In genomic region chr10:11754620-11755019, GRCh38 we compare ENCODE assay signal across 17 cellular contexts. TPM values are rescaled to one million over a fixed set of nuclear protein-coding genes. Genes with fewer than 3 reads are reported as not detected.
DNase-seq lines count a peak whose midpoint lies in the region; ATAC-seq, FAIRE-seq and TF ChIP-seq lines count a peak whose summit lies in the region.
"Had no signal": no experiment of that assay in that cellular context is flagged by ENCODE, and none has a peak within 500 bp of the region (broad histone marks: within the 10 kb centered on the region; RNA-seq: fewer than 3 reads in every experiment).

No MANE protein-coding gene starts in this region.

- H3K27ac ChIP-seq in HepG2 (ENCODE audit: extremely low read length, insufficient read depth, low read length) (peak overlapping the region; percentile 26), right lobe of liver (no peak overlapping the region), upper lobe of right lung (no peak overlapping the region)
- H3K27ac ChIP-seq: BLaER1 treated with 17β-estradiol and CSF1 and Interleukin-3, amounts not matched to agents 10 nM and 100 nM had no signal

- DNase-seq in HepG2 (ENCODE audit: low spot score) (no peak), right lobe of liver (no peak), mesenteric fat pad (ENCODE audit: low spot score) (peak; percentile 22), upper lobe of right lung (peak; percentile 25), activated T-cell treated with anti-CD3 and anti-CD28 coated beads for 4 hours (no peak), NCI-H2196 treated with DMSO at 0.1 percent for 48 hours (lab: John Stamatoyannopoulos, UW; ENCODE audit: unreplicated experiment) (no peak)
- DNase-seq: Calu3; CD8-positive, alpha-beta T cell; DMS 273 treated with DMSO at 0.1 percent for 48 hours; DMS53; DND-41; EL; GOT3; H7 had no signal

- no TSS peak for BruUV-seq in HepG2 (replicated peaks; lab: Mats Ljungman, UMichigan)

- POLR2A ChIA-PET in HepG2 (lab: Yijun Ruan, JAX), result no interaction called here

- no peak overlapping the region for H3K4me2 ChIP-seq in HepG2 (ENCODE audit: low read depth, low read length)
- H3K4me2 ChIP-seq: BLaER1 treated with 17β-estradiol and CSF1 and Interleukin-3, amounts not matched to agents 10 nM and 100 nM had no signal

- H3K9ac ChIP-seq in HepG2 (ENCODE audit: insufficient read depth, low read depth, low read length), result no peak overlapping the region
- H3K9ac ChIP-seq: BLaER1 treated with 17β-estradiol and CSF1 and Interleukin-3, amounts not matched to agents 10 nM and 100 nM had no signal

- H3K36me3 ChIP-seq in HepG2 (replicated peaks in 1 of 2; ENCODE audit: control insufficient read depth in 1 of 2, insufficient read depth in 2 of 2, low read length in 2 of 2), result no peaks in the 10 kb centered on the region
- peaks cover 0 to 51% (median 16%) of the 10 kb centered on the region in 4 donors for H3K36me3 ChIP-seq in right lobe of liver
- H3K36me3 ChIP-seq in upper lobe of right lung, result peaks cover 58% of the 10 kb centered on the region

- TF ChIP-seq POLR2A in HepG2 (IDR thresholded peaks at IDR 0.05; ENCODE audit: insufficient read depth in 1 of 2, low read depth in 2 of 2, low read length in 2 of 2) (no peak), right lobe of liver (IDR thresholded peaks at IDR 0.05) (no peak)

- H3K4me3 ChIP-seq in HepG2 (replicated peaks in 1 of 3; ENCODE audit: insufficient read depth in 1 of 3, low read depth in 2 of 3, low read length in 3 of 3) (no peak overlapping the region), right lobe of liver (no peak overlapping the region), upper lobe of right lung (no peak overlapping the region)
- H3K4me3 ChIP-seq: BLaER1 treated with 17β-estradiol and CSF1 and Interleukin-3, amounts not matched to agents 10 nM and 100 nM; GM12878 had no signal

- H3K4me1 ChIP-seq in HepG2 (ENCODE audit: insufficient read depth, low read length), result peaks cover 42% of the 10 kb centered on the region
- H3K4me1 ChIP-seq in right lobe of liver, result peaks cover 0 to 24% (median 13%) of the 10 kb centered on the region in 4 donors
- H3K4me1 ChIP-seq in upper lobe of right lung, result peaks cover 19% of the 10 kb centered on the region
- H3K4me1 ChIP-seq: BLaER1 treated with 17β-estradiol and CSF1 and Interleukin-3, amounts not matched to agents 10 nM and 100 nM had no signal

- H3K27me3 ChIP-seq in HepG2 (ENCODE audit: control insufficient read depth in 1 of 2, insufficient read depth in 2 of 2, low read length in 2 of 2) (peaks cover 0 to 2% of the 10 kb centered on the region in 2 experiments; a peak in 1 of 5 replicates), right lobe of liver (no peaks in the 10 kb centered on the region), upper lobe of right lung (no peaks in the 10 kb centered on the region)
- H3K27me3 ChIP-seq: BLaER1 treated with 17β-estradiol and CSF1 and Interleukin-3, amounts not matched to agents 10 nM and 100 nM had no signal

- H4K20me1 ChIP-seq in HepG2 (ENCODE audit: insufficient read depth, low read length), result no peaks in the 10 kb centered on the region
- H4K20me1 ChIP-seq: BLaER1 treated with 17β-estradiol and CSF1 and Interleukin-3, amounts not matched to agents 10 nM and 100 nM had no signal

- 70% methylated on average over 4 of the region's 4 CpGs for WGBS in HepG2 (ENCODE audit: low lambda C conversion rate)
- 88% methylated on average over 2 of the region's 4 CpGs for WGBS in right lobe of liver (ENCODE audit: insufficient coverage, low coverage, low lambda C conversion rate, missing lambda C conversion rate)

- no peaks in the 10 kb centered on the region for H3K79me2 ChIP-seq in HepG2 (ENCODE audit: insufficient read depth, low read length)

- intact Hi-C loops in HepG2 (cut with micrococcal nuclease; ENCODE audit: unreplicated experiment), result loop anchor here (5.0 kb wide), 2 partner anchors 142 to 332 kb away; partner anchors contain the start of gene USP6NL
- intact Hi-C loops in right lobe of liver (cut with DNase I), result no loop called here
- intact Hi-C loops in upper lobe of right lung (cut with DNase I), result loop anchor here (5.0 kb wide), 1 partner anchor 237 kb away; no protein-coding TSS in a partner anchor

- H2AFZ ChIP-seq in HepG2 (ENCODE audit: low read length), result no peak overlapping the region

- no peak for FAIRE-seq in HepG2 (lab: Jason Lieb, UNC)
- FAIRE-seq: GM12878 had no signal

- in situ Hi-C loops in HepG2 (cut with HindIII; ENCODE audit: extremely low pct_ligation_motif_present, low pct_unique_long_range_greater_than_20kb), result loop anchor here (5.0 to 10.0 kb wide), 2 partner anchors 237 to 320 kb away; no protein-coding TSS in a partner anchor

- CTCF ChIA-PET in HepG2 (lab: Yijun Ruan, JAX; ENCODE audit: low intra/inter-chr PET ratio, low total read pairs), result no interaction called here

- TF ChIP-seq CTCF in HepG2 (CRISPR knock-in tag; IDR thresholded peaks at IDR 0.05), result no peak
- TF ChIP-seq CTCF in right lobe of liver (IDR thresholded peaks at IDR 0.05), result no peak
- no peak for TF ChIP-seq CTCF in upper lobe of right lung (IDR thresholded peaks at IDR 0.05)

- no peaks in the 10 kb centered on the region for H3K9me3 ChIP-seq in HepG2 (ENCODE audit: low read length)
- H3K9me3 ChIP-seq in right lobe of liver, result no peaks in the 10 kb centered on the region
- H3K9me3 ChIP-seq in upper lobe of right lung, result no peaks in the 10 kb centered on the region
- H3K9me3 ChIP-seq: BLaER1 treated with 17β-estradiol and CSF1 and Interleukin-3, amounts not matched to agents 10 nM and 100 nM had no signal

- ATAC-seq in HepG2, result no peak
- ATAC-seq in right lobe of liver, result no peak
- ATAC-seq in upper lobe of right lung, result no peak
- ATAC-seq: CD8-positive, alpha-beta T cell; GM12878 had no signal

- TF ChIP-seq EP300 in HepG2 (IDR thresholded peaks at IDR 0.05; ENCODE audit: low read depth in 2 of 2, low read length in 2 of 2), result no peak
- no peak for TF ChIP-seq EP300 in HepG2 (CRISPR knock-in tag; IDR thresholded peaks at IDR 0.05; ENCODE audit: borderline replicate concordance)

- no peak for TF ChIP-seq RAD21 in HepG2 (CRISPR knock-in tag; IDR thresholded peaks at IDR 0.05)

TF ChIP-seq in HepG2, 621 proteins besides CTCF, POLR2A, EP300 and RAD21:
- no peak for TF ChIP-seq NCOR1 (IDR thresholded peaks at IDR 0.05; ENCODE audit: borderline replicate concordance, low read length)
- TF ChIP-seq MXD4 (CRISPR knock-in tag; IDR thresholded peaks at IDR 0.05), result no peak
- no peak for TF ChIP-seq TEAD3 (CRISPR knock-in tag; optimal IDR thresholded peaks at IDR 0.05; ENCODE audit: borderline replicate concordance)
- no peak for TF ChIP-seq HOXA3 (CRISPR knock-in tag; IDR thresholded peaks at IDR 0.05)
- no peak for TF ChIP-seq SIN3A (IDR thresholded peaks at IDR 0.05; ENCODE audit: borderline replicate concordance, low read depth, low read length)
- no peak for TF ChIP-seq ZNF589 (CRISPR knock-in tag; conservative IDR thresholded peaks at IDR 0.05)
- TF ChIP-seq ZBTB1 (CRISPR knock-in tag; IDR thresholded peaks at IDR 0.05; ENCODE audit: borderline replicate concordance), result no peak
- no peak for TF ChIP-seq RARG (CRISPR knock-in tag; IDR thresholded peaks at IDR 0.05; ENCODE audit: low read depth)
- TF ChIP-seq MAFK (conservative IDR thresholded peaks at IDR 0.05 in 1 of 2, IDR thresholded peaks at IDR 0.05 in 1 of 2; ENCODE audit: low read length in 2 of 2), result no peak
- TF ChIP-seq KLF9 (CRISPR knock-in tag; IDR thresholded peaks at IDR 0.05; ENCODE audit: low read depth), result no peak
- TF ChIP-seq ZNF30 (CRISPR knock-in tag; IDR thresholded peaks at IDR 0.05), result no peak
- no peak for TF ChIP-seq NONO (IDR thresholded peaks at IDR 0.05)
- no peak for TF ChIP-seq NONO (CRISPR knock-in tag; conservative IDR thresholded peaks at IDR 0.05)
- no peak for TF ChIP-seq REPIN1 (CRISPR knock-in tag; IDR thresholded peaks at IDR 0.05; ENCODE audit: borderline replicate concordance, low read depth)

RNA-seq across cellular contexts. Expression of gene ECHDC3, which starts 12.4 kb away (rescaled TPM):
- total RNA-seq in HepG2 (2016; rRNA removed; fragmentation: Illumina TruSeq; extraction: Trizol) (not detected in 2 replicates), right lobe of liver (100 to 1,000 TPM in 5 of 6 experiments, 10 to 100 TPM in 1; 85.0 to 304 (median 130) TPM), mesenteric fat pad (161 TPM), upper lobe of right lung (39.4 TPM)
- total RNA-seq in HepG2 (2016; cell fraction: cytosol; rRNA removed; fragmentation: Illumina TruSeq; extraction: Trizol; ENCODE audit: low read depth), result not detected in 2 replicates
- total RNA-seq in HepG2 (2016; cell fraction: insoluble cytoplasmic fraction; rRNA removed; fragmentation: Illumina TruSeq; extraction: Trizol), result 0.13 TPM in 1 of 2 replicates, not detected in the other
- total RNA-seq in HepG2 (2016; cell fraction: membrane; rRNA removed; fragmentation: Illumina TruSeq; extraction: Trizol), result not detected in 2 replicates
- total RNA-seq in HepG2 (2016; cell fraction: nucleus; rRNA removed; fragmentation: Illumina TruSeq; extraction: Trizol), result not detected in 2 replicates
- polyA plus RNA-seq in HepG2 (2011; rRNA removed), result not detected in 2 replicates
- not detected in 2 replicates for polyA plus RNA-seq in HepG2 (2011; cell fraction: cytosol; rRNA removed)
- polyA plus RNA-seq in HepG2 (2011; cell fraction: nucleus; rRNA removed), result not detected in 2 replicates
- polyA plus RNA-seq in HepG2 (2012), result not detected in 2 replicates
- polyA plus RNA-seq in HepG2 (2016; cell fraction: cytosol; fragmentation: Illumina TruSeq; extraction: Trizol; ENCODE audit: low read depth), result not detected in 2 replicates
- polyA plus RNA-seq in HepG2 (2016; cell fraction: insoluble cytoplasmic fraction; fragmentation: Illumina TruSeq; extraction: Trizol; ENCODE audit: low read depth), result not detected in 2 replicates
- polyA plus RNA-seq in HepG2 (2016; cell fraction: membrane; fragmentation: Illumina TruSeq; extraction: Trizol; ENCODE audit: low read depth), result not detected in 2 replicates
- polyA plus RNA-seq in HepG2 (2016; cell fraction: nucleus; fragmentation: Illumina TruSeq; extraction: Trizol; ENCODE audit: insufficient read depth, low read depth), result not detected in 2 replicates
- 2.3 TPM in 1 of 2 replicates, not detected in the other for polyA minus RNA-seq in HepG2 (2011; rRNA and poly(A)+ RNA removed; ENCODE audit: low replicate concordance)
- polyA minus RNA-seq in HepG2 (2011; cell fraction: cytosol; rRNA and poly(A)+ RNA removed), result not detected in 2 replicates
- not detected in 2 replicates for polyA minus RNA-seq in HepG2 (2011; cell fraction: nucleus; rRNA and poly(A)+ RNA removed)
- total RNA-seq: A172 had no signal

Comparison
In these comparisons a context has a peak if more than half of its experiments do, and no peak if none do; other contexts are left out.
1. RNA of gene ECHDC3, which starts 12.4 kb away (total RNA-seq): 161 TPM in mesenteric fat pad (single experiment), 85.0 to 304 TPM in right lobe of liver and 39.4 TPM in upper lobe of right lung (single experiment); 0.13 TPM in HepG2; every median in the first group is over 10 times any median in the second.
2. intact Hi-C loops: an anchor here in HepG2 (5.0 kb wide) and upper lobe of right lung (5.0 kb wide); none called in right lobe of liver.
3. DNase-seq: peak in mesenteric fat pad (single experiment) and upper lobe of right lung (single experiment); none in HepG2 (single experiment), right lobe of liver (0 of 3), activated T-cell treated with anti-CD3 and anti-CD28 coated beads for 4 hours (single experiment) and NCI-H2196 treated with DMSO at 0.1 percent for 48 hours (single experiment).